Comparison of ENCODE assay signal across 1 cellular context in the genomic region with DNA sequence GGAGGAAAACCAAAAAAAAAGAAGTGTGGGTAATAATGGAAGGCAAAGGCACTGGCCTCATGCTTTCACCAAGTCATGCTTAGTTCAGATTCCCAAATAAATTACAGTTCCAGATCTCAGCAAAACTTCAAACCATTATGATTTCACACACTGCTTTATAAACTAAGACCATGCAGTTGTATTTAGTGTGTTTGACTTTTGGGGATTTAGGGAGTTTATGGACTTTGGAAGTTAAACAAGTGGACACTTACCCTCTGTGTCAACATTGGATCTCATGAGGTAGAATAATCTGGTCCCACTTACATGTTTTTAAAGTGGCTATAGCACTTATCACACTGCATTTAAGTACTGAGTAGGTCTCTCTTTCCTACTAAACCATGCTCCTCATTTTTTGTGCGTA.
TF ChIP-seq lines count a peak whose summit lies in the region.

No MANE protein-coding gene starts in this region.

TF ChIP-seq in HepG2, 621 proteins besides CTCF, POLR2A, EP300 and RAD21 (continued from another document):
- TF ChIP-seq, protein P1, sequence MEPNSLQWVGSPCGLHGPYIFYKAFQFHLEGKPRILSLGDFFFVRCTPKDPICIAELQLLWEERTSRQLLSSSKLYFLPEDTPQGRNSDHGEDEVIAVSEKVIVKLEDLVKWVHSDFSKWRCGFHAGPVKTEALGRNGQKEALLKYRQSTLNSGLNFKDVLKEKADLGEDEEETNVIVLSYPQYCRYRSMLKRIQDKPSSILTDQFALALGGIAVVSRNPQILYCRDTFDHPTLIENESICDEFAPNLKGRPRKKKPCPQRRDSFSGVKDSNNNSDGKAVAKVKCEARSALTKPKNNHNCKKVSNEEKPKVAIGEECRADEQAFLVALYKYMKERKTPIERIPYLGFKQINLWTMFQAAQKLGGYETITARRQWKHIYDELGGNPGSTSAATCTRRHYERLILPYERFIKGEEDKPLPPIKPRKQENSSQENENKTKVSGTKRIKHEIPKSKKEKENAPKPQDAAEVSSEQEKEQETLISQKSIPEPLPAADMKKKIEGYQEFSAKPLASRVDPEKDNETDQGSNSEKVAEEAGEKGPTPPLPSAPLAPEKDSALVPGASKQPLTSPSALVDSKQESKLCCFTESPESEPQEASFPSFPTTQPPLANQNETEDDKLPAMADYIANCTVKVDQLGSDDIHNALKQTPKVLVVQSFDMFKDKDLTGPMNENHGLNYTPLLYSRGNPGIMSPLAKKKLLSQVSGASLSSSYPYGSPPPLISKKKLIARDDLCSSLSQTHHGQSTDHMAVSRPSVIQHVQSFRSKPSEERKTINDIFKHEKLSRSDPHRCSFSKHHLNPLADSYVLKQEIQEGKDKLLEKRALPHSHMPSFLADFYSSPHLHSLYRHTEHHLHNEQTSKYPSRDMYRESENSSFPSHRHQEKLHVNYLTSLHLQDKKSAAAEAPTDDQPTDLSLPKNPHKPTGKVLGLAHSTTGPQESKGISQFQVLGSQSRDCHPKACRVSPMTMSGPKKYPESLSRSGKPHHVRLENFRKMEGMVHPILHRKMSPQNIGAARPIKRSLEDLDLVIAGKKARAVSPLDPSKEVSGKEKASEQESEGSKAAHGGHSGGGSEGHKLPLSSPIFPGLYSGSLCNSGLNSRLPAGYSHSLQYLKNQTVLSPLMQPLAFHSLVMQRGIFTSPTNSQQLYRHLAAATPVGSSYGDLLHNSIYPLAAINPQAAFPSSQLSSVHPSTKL (CRISPR knock-in tag; IDR thresholded peaks at IDR 0.05), result peak; percentile 86
- TF ChIP-seq HMG20A (CRISPR knock-in tag; IDR thresholded peaks at IDR 0.05; ENCODE audit: borderline replicate concordance) (peak; percentile 81), NCOR1 (IDR thresholded peaks at IDR 0.05; ENCODE audit: borderline replicate concordance, low read length) (peak; percentile 56; the same call in 1 of the 2 replicates), CREM (IDR thresholded peaks at IDR 0.05) (peak; percentile 43; the same call in 1 of the 2 replicates), CREM (CRISPR knock-in tag; IDR thresholded peaks at IDR 0.05) (no peak), FOXK1 (CRISPR knock-in tag; IDR thresholded peaks at IDR 0.05; ENCODE audit: borderline replicate concordance, low read depth) (0 out of 2 replicates have a peak, but pooled peaks have one; percentile 27), ZFP90 (CRISPR knock-in tag; IDR thresholded peaks at IDR 0.05; ENCODE audit: borderline replicate concordance) (peak; percentile 47; the same call in 1 of the 2 replicates), CBX2 (IDR thresholded peaks at IDR 0.05; ENCODE audit: low read depth, low read length) (no peak), CBX2 (CRISPR knock-in tag; IDR thresholded peaks at IDR 0.05; ENCODE audit: low read depth) (no peak), MXD4 (CRISPR knock-in tag; IDR thresholded peaks at IDR 0.05) (no peak), ZNF264 (CRISPR knock-in tag; IDR thresholded peaks at IDR 0.05) (peak; percentile 77; the same call in 1 of the 2 replicates), SP140L (CRISPR knock-in tag; IDR thresholded peaks at IDR 0.05; ENCODE audit: borderline replicate concordance) (no peak), SCMH1 (CRISPR knock-in tag; IDR thresholded peaks at IDR 0.05; ENCODE audit: borderline replicate concordance) (no peak), CHCHD3 (CRISPR knock-in tag; IDR thresholded peaks at IDR 0.05) (no peak), FOXA1 (IDR thresholded peaks at IDR 0.05) (peak; percentile 79), FOXA1 (CRISPR knock-in tag; IDR thresholded peaks at IDR 0.05) (peak; percentile 91), BCL6 (CRISPR knock-in tag; IDR thresholded peaks at IDR 0.05) (peak; percentile 53), ZNF556 (CRISPR knock-in tag; IDR thresholded peaks at IDR 0.05; ENCODE audit: borderline replicate concordance) (no peak), ZNF331 (CRISPR knock-in tag; IDR thresholded peaks at IDR 0.05) (no peak), TBL1XR1 (IDR thresholded peaks at IDR 0.05; ENCODE audit: borderline replicate concordance, low read length, partially characterized antibody) (no peak), YY1 (IDR thresholded peaks at IDR 0.05; ENCODE audit: insufficient read depth, insufficient replicate concordance, low read depth, low read length) (no peak), NKX3-1 (CRISPR knock-in tag; IDR thresholded peaks at IDR 0.05) (0 out of 2 replicates have a peak, but pooled peaks have one; percentile 35), ZNF678 (CRISPR knock-in tag; IDR thresholded peaks at IDR 0.05) (no peak), ZNF207 (IDR thresholded peaks at IDR 0.05; ENCODE audit: borderline replicate concordance) (no peak), GATAD2A (CRISPR knock-in tag; IDR thresholded peaks at IDR 0.05) (peak; percentile 84), ZNF766 (CRISPR knock-in tag; IDR thresholded peaks at IDR 0.05; ENCODE audit: borderline replicate concordance) (no peak), KAT2B (IDR thresholded peaks at IDR 0.05; ENCODE audit: borderline replicate concordance, low read depth, low read length) (no peak), ERF (CRISPR knock-in tag; IDR thresholded peaks at IDR 0.05) (no peak)
- TF ChIP-seq, protein P2, sequence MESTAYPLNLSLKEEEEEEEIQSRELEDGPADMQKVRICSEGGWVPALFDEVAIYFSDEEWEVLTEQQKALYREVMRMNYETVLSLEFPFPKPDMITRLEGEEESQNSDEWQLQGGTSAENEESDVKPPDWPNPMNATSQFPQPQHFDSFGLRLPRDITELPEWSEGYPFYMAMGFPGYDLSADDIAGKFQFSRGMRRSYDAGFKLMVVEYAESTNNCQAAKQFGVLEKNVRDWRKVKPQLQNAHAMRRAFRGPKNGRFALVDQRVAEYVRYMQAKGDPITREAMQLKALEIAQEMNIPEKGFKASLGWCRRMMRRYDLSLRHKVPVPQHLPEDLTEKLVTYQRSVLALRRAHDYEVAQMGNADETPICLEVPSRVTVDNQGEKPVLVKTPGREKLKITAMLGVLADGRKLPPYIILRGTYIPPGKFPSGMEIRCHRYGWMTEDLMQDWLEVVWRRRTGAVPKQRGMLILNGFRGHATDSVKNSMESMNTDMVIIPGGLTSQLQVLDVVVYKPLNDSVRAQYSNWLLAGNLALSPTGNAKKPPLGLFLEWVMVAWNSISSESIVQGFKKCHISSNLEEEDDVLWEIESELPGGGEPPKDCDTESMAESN (CRISPR knock-in tag; conservative IDR thresholded peaks at IDR 0.05), result no peak
- TF ChIP-seq, protein P3, sequence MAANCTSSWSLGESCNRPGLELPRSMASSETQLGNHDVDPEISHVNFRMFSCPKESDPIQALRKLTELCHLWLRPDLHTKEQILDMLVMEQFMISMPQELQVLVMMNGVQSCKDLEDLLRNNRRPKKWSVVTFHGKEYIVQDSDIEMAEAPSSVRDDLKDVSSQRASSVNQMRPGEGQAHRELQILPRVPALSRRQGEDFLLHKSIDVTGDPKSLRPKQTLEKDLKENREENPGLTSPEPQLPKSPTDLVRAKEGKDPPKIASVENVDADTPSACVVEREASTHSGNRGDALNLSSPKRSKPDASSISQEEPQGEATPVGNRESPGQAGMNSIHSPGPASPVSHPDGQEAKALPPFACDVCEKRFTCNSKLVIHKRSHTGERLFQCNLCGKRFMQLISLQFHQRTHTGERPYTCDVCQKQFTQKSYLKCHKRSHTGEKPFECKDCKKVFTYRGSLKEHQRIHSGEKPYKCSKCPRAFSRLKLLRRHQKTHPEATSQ (CRISPR knock-in tag; IDR thresholded peaks at IDR 0.05; ENCODE audit: borderline replicate concordance), result peak; percentile 62; the same call in 1 of the 2 replicates
- TF ChIP-seq, protein P4, sequence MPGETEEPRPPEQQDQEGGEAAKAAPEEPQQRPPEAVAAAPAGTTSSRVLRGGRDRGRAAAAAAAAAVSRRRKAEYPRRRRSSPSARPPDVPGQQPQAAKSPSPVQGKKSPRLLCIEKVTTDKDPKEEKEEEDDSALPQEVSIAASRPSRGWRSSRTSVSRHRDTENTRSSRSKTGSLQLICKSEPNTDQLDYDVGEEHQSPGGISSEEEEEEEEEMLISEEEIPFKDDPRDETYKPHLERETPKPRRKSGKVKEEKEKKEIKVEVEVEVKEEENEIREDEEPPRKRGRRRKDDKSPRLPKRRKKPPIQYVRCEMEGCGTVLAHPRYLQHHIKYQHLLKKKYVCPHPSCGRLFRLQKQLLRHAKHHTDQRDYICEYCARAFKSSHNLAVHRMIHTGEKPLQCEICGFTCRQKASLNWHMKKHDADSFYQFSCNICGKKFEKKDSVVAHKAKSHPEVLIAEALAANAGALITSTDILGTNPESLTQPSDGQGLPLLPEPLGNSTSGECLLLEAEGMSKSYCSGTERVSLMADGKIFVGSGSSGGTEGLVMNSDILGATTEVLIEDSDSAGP (CRISPR knock-in tag; IDR thresholded peaks at IDR 0.05; ENCODE audit: borderline replicate concordance), result no peak
- TF ChIP-seq, protein P5, sequence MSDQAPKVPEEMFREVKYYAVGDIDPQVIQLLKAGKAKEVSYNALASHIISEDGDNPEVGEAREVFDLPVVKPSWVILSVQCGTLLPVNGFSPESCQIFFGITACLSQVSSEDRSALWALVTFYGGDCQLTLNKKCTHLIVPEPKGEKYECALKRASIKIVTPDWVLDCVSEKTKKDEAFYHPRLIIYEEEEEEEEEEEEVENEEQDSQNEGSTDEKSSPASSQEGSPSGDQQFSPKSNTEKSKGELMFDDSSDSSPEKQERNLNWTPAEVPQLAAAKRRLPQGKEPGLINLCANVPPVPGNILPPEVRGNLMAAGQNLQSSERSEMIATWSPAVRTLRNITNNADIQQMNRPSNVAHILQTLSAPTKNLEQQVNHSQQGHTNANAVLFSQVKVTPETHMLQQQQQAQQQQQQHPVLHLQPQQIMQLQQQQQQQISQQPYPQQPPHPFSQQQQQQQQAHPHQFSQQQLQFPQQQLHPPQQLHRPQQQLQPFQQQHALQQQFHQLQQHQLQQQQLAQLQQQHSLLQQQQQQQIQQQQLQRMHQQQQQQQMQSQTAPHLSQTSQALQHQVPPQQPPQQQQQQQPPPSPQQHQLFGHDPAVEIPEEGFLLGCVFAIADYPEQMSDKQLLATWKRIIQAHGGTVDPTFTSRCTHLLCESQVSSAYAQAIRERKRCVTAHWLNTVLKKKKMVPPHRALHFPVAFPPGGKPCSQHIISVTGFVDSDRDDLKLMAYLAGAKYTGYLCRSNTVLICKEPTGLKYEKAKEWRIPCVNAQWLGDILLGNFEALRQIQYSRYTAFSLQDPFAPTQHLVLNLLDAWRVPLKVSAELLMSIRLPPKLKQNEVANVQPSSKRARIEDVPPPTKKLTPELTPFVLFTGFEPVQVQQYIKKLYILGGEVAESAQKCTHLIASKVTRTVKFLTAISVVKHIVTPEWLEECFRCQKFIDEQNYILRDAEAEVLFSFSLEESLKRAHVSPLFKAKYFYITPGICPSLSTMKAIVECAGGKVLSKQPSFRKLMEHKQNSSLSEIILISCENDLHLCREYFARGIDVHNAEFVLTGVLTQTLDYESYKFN (CRISPR knock-in tag; conservative IDR thresholded peaks at IDR 0.05), result peak; percentile 84
- TF ChIP-seq, protein P6, sequence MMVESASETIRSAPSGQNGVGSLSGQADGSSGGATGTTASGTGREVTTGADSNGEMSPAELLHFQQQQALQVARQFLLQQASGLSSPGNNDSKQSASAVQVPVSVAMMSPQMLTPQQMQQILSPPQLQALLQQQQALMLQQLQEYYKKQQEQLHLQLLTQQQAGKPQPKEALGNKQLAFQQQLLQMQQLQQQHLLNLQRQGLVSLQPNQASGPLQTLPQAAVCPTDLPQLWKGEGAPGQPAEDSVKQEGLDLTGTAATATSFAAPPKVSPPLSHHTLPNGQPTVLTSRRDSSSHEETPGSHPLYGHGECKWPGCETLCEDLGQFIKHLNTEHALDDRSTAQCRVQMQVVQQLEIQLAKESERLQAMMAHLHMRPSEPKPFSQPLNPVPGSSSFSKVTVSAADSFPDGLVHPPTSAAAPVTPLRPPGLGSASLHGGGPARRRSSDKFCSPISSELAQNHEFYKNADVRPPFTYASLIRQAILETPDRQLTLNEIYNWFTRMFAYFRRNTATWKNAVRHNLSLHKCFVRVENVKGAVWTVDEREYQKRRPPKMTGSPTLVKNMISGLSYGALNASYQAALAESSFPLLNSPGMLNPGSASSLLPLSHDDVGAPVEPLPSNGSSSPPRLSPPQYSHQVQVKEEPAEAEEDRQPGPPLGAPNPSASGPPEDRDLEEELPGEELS (CRISPR knock-in tag; IDR thresholded peaks at IDR 0.05), result peak; percentile 55; the same call in 1 of the 2 replicates
